ENCODE assay signal across 21 cellular contexts in genomic region chr9:131149678-131150033, GRCh38. TPM values are rescaled to one million over a fixed set of nuclear protein-coding genes. Genes with fewer than 3 reads are reported as not detected.
DNase-seq lines count a peak whose midpoint lies in the region; ATAC-seq and TF ChIP-seq lines count a peak whose summit lies in the region.
"Had no signal": no experiment of that assay in that cellular context is flagged by ENCODE, and none has a peak within 500 bp of the region (broad histone marks: within the 10 kb centered on the region; RNA-seq: fewer than 3 reads in every experiment).

No MANE protein-coding gene starts in this region.

- WGBS in ovary, 3 donors: 59 to 76% (median 71%) methylated on average over 5 of the region's 5 CpGs

- H3K4me3 Mint-ChIP-seq in T-helper 2 cell treated with Interferon-gamma antibody and Interleukin-4, amounts not matched to agents 5 μg/mL and 100 μg/mL, for 36 hours: no peak overlapping the region
- no peak overlapping the region for H3K4me3 Mint-ChIP-seq in activated naive CD8-positive, alpha-beta T cell treated with anti-CD3 and anti-CD28 coated beads for 36 hours
- H3K4me3 Mint-ChIP-seq in natural killer cell: no peak overlapping the region
- H3K4me3 Mint-ChIP-seq: dendritic cell treated with granulocyte-macrophage colony-stimulating factor and Interleukin-4, amounts not matched to agents 40 ng/mL and 50 ng/mL, for 4 days had no signal

- H3K4me3 ChIP-seq in HUES48 (ENCODE audit: low read depth, low read length) (no peak overlapping the region), ovary (no peak overlapping the region)
- H3K4me3 ChIP-seq: sigmoid colon, upper lobe of right lung had no signal

- peak in 1 of 3 donors; percentile 24 for ATAC-seq in natural killer cell
- ATAC-seq: PC-3, upper lobe of right lung had no signal

- H3K27me3 ChIP-seq in HUES48 (ENCODE audit: control insufficient read depth, insufficient read depth, low read length) (no peaks in the 10 kb centered on the region), ovary (peaks cover 2% of the 10 kb centered on the region)
- H3K27me3 ChIP-seq: sigmoid colon, upper lobe of right lung had no signal

- H3K27me3 Mint-ChIP-seq in T-helper 2 cell treated with Interferon-gamma antibody and Interleukin-4, amounts not matched to agents 5 μg/mL and 100 μg/mL, for 36 hours (ENCODE audit: low read depth): no peaks in the 10 kb centered on the region
- no peaks in the 10 kb centered on the region for H3K27me3 Mint-ChIP-seq in activated naive CD8-positive, alpha-beta T cell treated with anti-CD3 and anti-CD28 coated beads for 36 hours
- H3K27me3 Mint-ChIP-seq in natural killer cell (ENCODE audit: low read depth in 2 of 2): no peaks in the 10 kb centered on the region
- H3K27me3 Mint-ChIP-seq: dendritic cell treated with granulocyte-macrophage colony-stimulating factor and Interleukin-4, amounts not matched to agents 40 ng/mL and 50 ng/mL, for 4 days had no signal

- no peak for TF ChIP-seq POLR2A in ovary (IDR thresholded peaks at IDR 0.05)

- no peak for TF ChIP-seq CTCF in natural killer cell (IDR thresholded peaks at IDR 0.05)
- TF ChIP-seq CTCF in ovary (IDR thresholded peaks at IDR 0.05): no peak

- no peak for DNase-seq in T-helper 2 cell treated with Interferon-gamma antibody and Interleukin-4, amounts not matched to agents 5 μg/mL and 100 μg/mL, for 36 hours (ENCODE audit: low spot score)
- DNase-seq in T-helper 2 cell (no peak), natural killer cell (no peak), NCI-H524 (lab: John Stamatoyannopoulos, UW) (no peak), ovary (no peak), midbrain (lab: John Stamatoyannopoulos, UW) (no peak)
- DNase-seq in activated naive CD8-positive, alpha-beta T cell treated with anti-CD3 and anti-CD28 coated beads for 36 hours: no peak
- DNase-seq: activated CD4-positive, alpha-beta T cell treated with anti-CD3 and anti-CD28 coated beads for 1 hour; COR-L47; GOT3; islet precursor cell; KG1; NCI-H146; NCI-H510A; PC-3; SHP77; sigmoid colon; upper lobe of right lung had no signal

- H3K36me3 Mint-ChIP-seq in T-helper 2 cell treated with Interferon-gamma antibody and Interleukin-4, amounts not matched to agents 5 μg/mL and 100 μg/mL, for 36 hours (ENCODE audit: low read depth): peaks cover 62% of the 10 kb centered on the region
- peaks cover 23% of the 10 kb centered on the region for H3K36me3 Mint-ChIP-seq in activated naive CD8-positive, alpha-beta T cell treated with anti-CD3 and anti-CD28 coated beads for 36 hours
- peaks cover 51% of the 10 kb centered on the region for H3K36me3 Mint-ChIP-seq in natural killer cell

- intact Hi-C loops in natural killer cell (cut with micrococcal nuclease): no loop called here
- intact Hi-C loops in ovary (cut with DNase I): no loop called here

- no peaks in the 10 kb centered on the region for H3K4me1 ChIP-seq in HUES48 (ENCODE audit: control insufficient read depth, insufficient read depth, low read length)
- H3K4me1 ChIP-seq in ovary (ENCODE audit: insufficient read depth): no peaks in the 10 kb centered on the region
- H3K4me1 ChIP-seq: sigmoid colon, upper lobe of right lung had no signal

- H3K4me1 Mint-ChIP-seq in T-helper 2 cell treated with Interferon-gamma antibody and Interleukin-4, amounts not matched to agents 5 μg/mL and 100 μg/mL, for 36 hours (ENCODE audit: low read depth): peaks cover 2% of the 10 kb centered on the region
- H3K4me1 Mint-ChIP-seq in activated naive CD8-positive, alpha-beta T cell treated with anti-CD3 and anti-CD28 coated beads for 36 hours: peaks cover 15% of the 10 kb centered on the region
- peaks cover 12 to 13% of the 10 kb centered on the region in 2 donors for H3K4me1 Mint-ChIP-seq in natural killer cell

- H3K27ac ChIP-seq in HUES48 (ENCODE audit: low read depth, low read length) (peak overlapping the region; percentile 5), ovary (no peak overlapping the region)
- H3K27ac ChIP-seq: 22Rv1, sigmoid colon, upper lobe of right lung had no signal

- no peak for TF ChIP-seq EP300 in ovary (IDR thresholded peaks at IDR 0.05)

- H3K9ac ChIP-seq in HUES48 (ENCODE audit: low read depth, low read length): no peak overlapping the region

- H3K36me3 ChIP-seq in HUES48 (ENCODE audit: control insufficient read depth, insufficient read depth, low read length) (peaks cover 98% of the 10 kb centered on the region), ovary (no peaks in the 10 kb centered on the region)

- H3K9me3 ChIP-seq in HUES48 (ENCODE audit: control insufficient read depth, insufficient read depth, low read length) (no peaks in the 10 kb centered on the region), ovary (no peaks in the 10 kb centered on the region)
- H3K9me3 ChIP-seq: sigmoid colon, upper lobe of right lung had no signal

- H3K9me3 Mint-ChIP-seq in T-helper 2 cell treated with Interferon-gamma antibody and Interleukin-4, amounts not matched to agents 5 μg/mL and 100 μg/mL, for 36 hours: no peaks in the 10 kb centered on the region
- no peaks in the 10 kb centered on the region for H3K9me3 Mint-ChIP-seq in activated naive CD8-positive, alpha-beta T cell treated with anti-CD3 and anti-CD28 coated beads for 36 hours
- H3K9me3 Mint-ChIP-seq in natural killer cell: no peaks in the 10 kb centered on the region
- H3K9me3 Mint-ChIP-seq: dendritic cell treated with granulocyte-macrophage colony-stimulating factor and Interleukin-4, amounts not matched to agents 40 ng/mL and 50 ng/mL, for 4 days had no signal

- peak overlapping the region; percentile 1 for H3K27ac Mint-ChIP-seq in T-helper 2 cell treated with Interferon-gamma antibody and Interleukin-4, amounts not matched to agents 5 μg/mL and 100 μg/mL, for 36 hours
- H3K27ac Mint-ChIP-seq in activated naive CD8-positive, alpha-beta T cell treated with anti-CD3 and anti-CD28 coated beads for 36 hours: peak overlapping the region; percentile 50
- peak overlapping the region; percentile 30 to 46 for H3K27ac Mint-ChIP-seq in natural killer cell
- H3K27ac Mint-ChIP-seq: dendritic cell treated with granulocyte-macrophage colony-stimulating factor and Interleukin-4, amounts not matched to agents 40 ng/mL and 50 ng/mL, for 4 days had no signal

RNA-seq across cellular contexts. Expression of gene NUP214, which starts 24.3 kb away (rescaled TPM):
- total RNA-seq in activated naive CD8-positive, alpha-beta T cell treated with anti-CD3 and anti-CD28 coated beads for 36 hours: 10 to 100 TPM; 68.2 to 73.2 TPM
- total RNA-seq in natural killer cell: 100 to 1,000 TPM; 125 to 133 (median 132) TPM
- total RNA-seq in ovary: 10 to 100 TPM; 33.7 to 55.0 (median 46.6) TPM
- 10 to 100 TPM; 25.0 to 60.7 TPM for polyA plus RNA-seq in ovary

RNA-seq across cellular contexts. Expression of gene AIF1L, which starts 53.3 kb away (rescaled TPM):
- total RNA-seq in activated naive CD8-positive, alpha-beta T cell treated with anti-CD3 and anti-CD28 coated beads for 36 hours: 1 to 10 TPM in 1 of 2 experiments, under 1 TPM in 1; 0.92 to 1.3 TPM
- total RNA-seq in natural killer cell (not detected), ovary (10 to 100 TPM in 2 of 7 donors, 1 to 10 TPM in 5; 2.4 to 16.1 (median 6.1) TPM)
- polyA plus RNA-seq in ovary: 10 to 100 TPM; 10.4 to 35.6 TPM
